8 cellular contexts compared by ENCODE assay signal in the genomic region with DNA sequence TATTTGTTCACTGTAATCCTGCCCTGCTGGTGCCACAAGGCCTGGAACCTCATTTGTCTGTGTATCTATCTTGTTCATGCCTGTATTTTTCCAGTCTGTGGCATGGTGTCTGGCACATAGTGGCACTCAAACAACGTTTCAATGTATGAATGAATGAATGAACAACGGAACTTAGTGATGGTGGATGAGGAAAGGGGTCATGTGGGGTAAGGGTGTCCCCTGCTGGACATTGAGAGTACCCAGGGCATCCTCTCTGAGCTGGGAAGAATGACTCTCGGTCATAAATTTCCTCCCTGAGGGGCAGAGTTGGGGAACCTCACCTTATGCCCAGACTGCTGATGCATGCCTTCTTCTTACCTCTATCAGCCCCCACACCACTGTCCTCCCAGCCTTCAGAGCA. TPM values are rescaled to one million over a fixed set of nuclear protein-coding genes. Genes with fewer than 3 reads are reported as not detected.
DNase-seq lines count a peak whose midpoint lies in the region; ATAC-seq, FAIRE-seq and TF ChIP-seq lines count a peak whose summit lies in the region.

No MANE protein-coding gene starts in this region.

- ATAC-seq in naive B cell (ENCODE audit: low read depth in 2 of 2) (peak; percentile 46 to 57), HG03457 (IDR thresholded peaks at IDR 0.05; ENCODE audit: unreplicated experiment) (no peak)

- H3K27ac Mint-ChIP-seq in naive B cell = no peak overlapping the region

- H3K4me1 Mint-ChIP-seq in naive B cell = peaks cover 0 to 3% (median 2%) of the 10 kb centered on the region in 3 donors

- DNase-seq in Ammon's horn (ENCODE audit: low spot score) (peak; percentile 34), GM12891 (ENCODE audit: insufficient read length, low spot score) (no peak), SHP77 (lab: John Stamatoyannopoulos, UW) (peak; percentile 38 to 56), cardiac fibroblast (ENCODE audit: low read depth in 2 of 2) (peak; percentile 68 to 71), naive B cell (no peak), OCI-M2 (lab: John Stamatoyannopoulos, UW; ENCODE audit: unreplicated experiment) (no peak), GM19240 (ENCODE audit: insufficient read length, low spot score) (no peak)

- H3K9me3 Mint-ChIP-seq in naive B cell = no peaks in the 10 kb centered on the region

- H3K36me3 Mint-ChIP-seq in naive B cell = no peaks in the 10 kb centered on the region

- H3K4me3 Mint-ChIP-seq in naive B cell = no peak overlapping the region

- H3K27me3 Mint-ChIP-seq in naive B cell = peaks cover 19 to 20% (median 19%) of the 10 kb centered on the region in 3 donors

- peak; percentile 90 for TF ChIP-seq CTCF in cardiac fibroblast (IDR thresholded peaks at IDR 0.05; ENCODE audit: low read depth, low read length)

- TF ChIP-seq POLR2A in GM12891 (IDR thresholded peaks at IDR 0.05; ENCODE audit: low read depth, low read length) = no peak

- no peak overlapping the region for H3K4me3 ChIP-seq in cardiac fibroblast (replicated peaks in 1 of 2; ENCODE audit: low read depth in 2 of 2, low read length in 2 of 2)

- FAIRE-seq in GM12891 (lab: Jason Lieb, UNC) = peak; percentile 69

TF ChIP-seq in GM12891, 5 proteins besides CTCF, POLR2A, EP300 and RAD21:
- TF ChIP-seq PAX5 (IDR thresholded peaks at IDR 0.05; ENCODE audit: insufficient read depth, low read length, severe bottlenecking) (no peak), SPI1 (IDR thresholded peaks at IDR 0.05; ENCODE audit: low read depth, low read length) (no peak), POU2F2 (IDR thresholded peaks at IDR 0.05; ENCODE audit: low read depth, low read length) (no peak), TAF1 (IDR thresholded peaks at IDR 0.05; ENCODE audit: low read depth, low read length) (no peak), POLR2AphosphoS5 (IDR thresholded peaks at IDR 0.05; ENCODE audit: low read depth, low read length) (no peak)

RNA-seq across cellular contexts. Expression of a gene that starts 18.9 kb away (rescaled TPM):
- polyA plus RNA-seq in GM12891 (2012; ENCODE audit: low read depth, missing spikeins) = not detected
- not detected for polyA plus RNA-seq in naive B cell (ENCODE audit: low read depth in 6 of 6)

RNA-seq across cellular contexts. Expression of a gene that starts 19.2 kb away (rescaled TPM):
- not detected for polyA plus RNA-seq in GM12891 (2012; ENCODE audit: low read depth, missing spikeins)
- polyA plus RNA-seq in naive B cell (ENCODE audit: low read depth in 6 of 6) = not detected

RNA-seq across cellular contexts. Expression of a gene that starts 37.5 kb away (rescaled TPM):
- polyA plus RNA-seq in GM12891 (2012; ENCODE audit: low read depth, missing spikeins) = 0.21 TPM
- 1 to 10 TPM in 2 of 6 donors, under 1 TPM in 4; 0.06 to 1.8 (median 0.70) TPM for polyA plus RNA-seq in naive B cell (ENCODE audit: low read depth in 6 of 6)

RNA-seq across cellular contexts. Expression of a gene that starts 40.7 kb away (rescaled TPM):
- polyA plus RNA-seq in GM12891 (2012; ENCODE audit: low read depth, missing spikeins) = 21.6 TPM
- 10 to 100 TPM; 15.9 to 27.9 (median 21.9) TPM for polyA plus RNA-seq in naive B cell (ENCODE audit: low read depth in 6 of 6)

Comparison
In these comparisons a context has a peak if more than half of its experiments do, and no peak if none do; other contexts are left out.
1. DNase-seq: peak in Ammon's horn (single experiment), SHP77 (2 of 2) and cardiac fibroblast (2 of 2); none in GM12891 (single experiment), naive B cell (single experiment), OCI-M2 (single experiment) and GM19240 (single experiment).